Comparison of ENCODE assay signal across 2 cellular contexts in genomic region chr5:64637144-64637543, GRCh38.
TF ChIP-seq lines count a peak whose summit lies in the region.

No MANE protein-coding gene starts in this region.

TF ChIP-seq in SK-N-SH, 30 proteins besides CTCF, POLR2A, EP300 and RAD21 (continued from another document):
- TF ChIP-seq USF2 (IDR thresholded peaks at IDR 0.05; ENCODE audit: borderline replicate concordance, low read depth, low read length) (no peak), NFIC (IDR thresholded peaks at IDR 0.05; ENCODE audit: borderline replicate concordance) (no peak), JUND (IDR thresholded peaks at IDR 0.05) (no peak), POLR2AphosphoS5 (IDR thresholded peaks at IDR 0.05; ENCODE audit: low read depth, low read length) (no peak), CHD2 (IDR thresholded peaks at IDR 0.05; ENCODE audit: low read length, partially characterized antibody) (no peak), TEAD4 (IDR thresholded peaks at IDR 0.05; ENCODE audit: borderline replicate concordance, insufficient read depth) (no peak), SIN3A (IDR thresholded peaks at IDR 0.05; ENCODE audit: borderline replicate concordance, low read depth, low read length) (no peak), YY1 (IDR thresholded peaks at IDR 0.05; ENCODE audit: low read depth) (no peak), FOXJ3 (CRISPR knock-in tag; IDR thresholded peaks at IDR 0.05) (no peak), TCF12 (IDR thresholded peaks at IDR 0.05) (no peak), FOXM1 (IDR thresholded peaks at IDR 0.05; ENCODE audit: low read depth) (no peak)
- TF ChIP-seq, protein P1, sequence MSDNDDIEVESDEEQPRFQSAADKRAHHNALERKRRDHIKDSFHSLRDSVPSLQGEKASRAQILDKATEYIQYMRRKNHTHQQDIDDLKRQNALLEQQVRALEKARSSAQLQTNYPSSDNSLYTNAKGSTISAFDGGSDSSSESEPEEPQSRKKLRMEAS (IDR thresholded peaks at IDR 0.05; ENCODE audit: low read depth) = no peak

TF ChIP-seq in SK-N-SH treated with all-trans-retinoic acid at 6 μM for 48 hours, 23 proteins besides CTCF, POLR2A, EP300 and RAD21 (continued from another document):
- TF ChIP-seq, protein P2, sequence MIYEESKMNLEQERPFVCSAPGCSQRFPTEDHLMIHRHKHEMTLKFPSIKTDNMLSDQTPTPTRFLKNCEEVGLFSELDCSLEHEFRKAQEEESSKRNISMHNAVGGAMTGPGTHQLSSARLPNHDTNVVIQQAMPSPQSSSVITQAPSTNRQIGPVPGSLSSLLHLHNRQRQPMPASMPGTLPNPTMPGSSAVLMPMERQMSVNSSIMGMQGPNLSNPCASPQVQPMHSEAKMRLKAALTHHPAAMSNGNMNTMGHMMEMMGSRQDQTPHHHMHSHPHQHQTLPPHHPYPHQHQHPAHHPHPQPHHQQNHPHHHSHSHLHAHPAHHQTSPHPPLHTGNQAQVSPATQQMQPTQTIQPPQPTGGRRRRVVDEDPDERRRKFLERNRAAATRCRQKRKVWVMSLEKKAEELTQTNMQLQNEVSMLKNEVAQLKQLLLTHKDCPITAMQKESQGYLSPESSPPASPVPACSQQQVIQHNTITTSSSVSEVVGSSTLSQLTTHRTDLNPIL (CRISPR knock-in tag; IDR thresholded peaks at IDR 0.05; ENCODE audit: low read depth) = no peak
- TF ChIP-seq ZNF8 (CRISPR knock-in tag; IDR thresholded peaks at IDR 0.05) (no peak), PPARA (CRISPR knock-in tag; IDR thresholded peaks at IDR 0.05; ENCODE audit: borderline replicate concordance) (no peak)
